ENCODE assay signal across 17 cellular contexts in genomic region chr13:30108913-30109237, GRCh38.
DNase-seq lines count a peak whose midpoint lies in the region; ATAC-seq, FAIRE-seq and TF ChIP-seq lines count a peak whose summit lies in the region.
"Had no signal": no experiment of that assay in that cellular context is flagged by ENCODE, and none has a peak within 500 bp of the region (broad histone marks: within the 10 kb centered on the region; RNA-seq: fewer than 3 reads in every experiment).

No MANE protein-coding gene starts in this region.

- TF ChIP-seq POLR2A in transverse colon (IDR thresholded peaks at IDR 0.05) (peak; percentile 53), H54 (IDR thresholded peaks at IDR 0.05; ENCODE audit: low read depth, low read length) (no peak)

- WGBS in transverse colon (ENCODE audit: low coverage in 1 of 2), 2 donors = 49% methylated on average over 8 of the region's 8 CpGs; no CpG with 5 or more reads in 1 of the 2 donors

- H3K4me3 ChIP-seq in RWPE2 (ENCODE audit: severe bottlenecking) = no peak overlapping the region
- H3K4me3 ChIP-seq in transverse colon = no peak overlapping the region
- H3K4me3 ChIP-seq: uterus had no signal

- H3K36me3 ChIP-seq in RWPE2 (ENCODE audit: low read depth) (no peaks in the 10 kb centered on the region), transverse colon (no peaks in the 10 kb centered on the region)
- H3K36me3 ChIP-seq: neutrophil, uterus had no signal

- DNase-seq in NCI-H2227 (lab: John Stamatoyannopoulos, UW; ENCODE audit: unreplicated experiment) (peak; percentile 74), NCI-H2227 treated with DMSO at 0.1 percent for 48 hours (lab: John Stamatoyannopoulos, UW) (no peak), RWPE2 (ENCODE audit: low spot score) (peak; percentile 91), left kidney (ENCODE audit: low read depth, low spot score) (peak; percentile 81), transverse colon (peak; percentile 93), H54 (ENCODE audit: insufficient read length, low spot score) (no peak), natural killer cell (no peak)
- DNase-seq: activated naive CD8-positive, alpha-beta T cell treated with anti-CD3 and anti-CD28 coated beads, Interleukin-2, amount 10 ng/mL, durations not matched to agents 7 days and 5 days; foreskin fibroblast; kidney glomerular epithelial cell; NCI-H1694 treated with DMSO at 0.1 percent for 48 hours; uterus had no signal

- in situ Hi-C loops in transverse colon (cut with MboI; ENCODE audit: low pct_ligation_motif_present in 1 of 4, low pct_unique_long_range_greater_than_20kb in 1 of 4, low sequenced_read_pairs in 3 of 4) = loop anchor here in 2 of 4 donors (5.0 to 25.0 kb wide), 2 partner anchors 187 to 597 kb away; no protein-coding TSS in a partner anchor

- intact Hi-C loops in transverse colon (cut with DNase I; ENCODE audit: low total_unique reads) = no loop called here
- intact Hi-C loops in natural killer cell (cut with micrococcal nuclease) = no loop called here

- H3K27me3 Mint-ChIP-seq in natural killer cell (ENCODE audit: low read depth in 2 of 2) = peaks cover 8 to 9% of the 10 kb centered on the region in 2 donors

- no peak overlapping the region for H3K27ac Mint-ChIP-seq in natural killer cell
- H3K27ac Mint-ChIP-seq: activated naive CD8-positive, alpha-beta T cell treated with anti-CD3 and anti-CD28 coated beads, Interleukin-2, amount 10 ng/mL, durations not matched to agents 7 days and 5 days had no signal

- peak overlapping the region; percentile 29 for H3K27ac ChIP-seq in RWPE2 (ENCODE audit: poor library complexity, severe bottlenecking)
- peak overlapping the region; percentile 72 to 81 (median 79) for H3K27ac ChIP-seq in transverse colon
- H3K27ac ChIP-seq: uterus had no signal

- FAIRE-seq in H54 (lab: Jason Lieb, UNC) = no peak
- FAIRE-seq: A204.1, D721Med had no signal

- peak; percentile 85 for TF ChIP-seq EP300 in transverse colon (IDR thresholded peaks at IDR 0.05; ENCODE audit: low read depth)

- no peaks in the 10 kb centered on the region for H3K9me3 Mint-ChIP-seq in natural killer cell
- H3K9me3 Mint-ChIP-seq: activated naive CD8-positive, alpha-beta T cell treated with anti-CD3 and anti-CD28 coated beads, Interleukin-2, amount 10 ng/mL, durations not matched to agents 7 days and 5 days had no signal

- H3K4me3 Mint-ChIP-seq in natural killer cell = no peak overlapping the region
- H3K4me3 Mint-ChIP-seq: activated naive CD8-positive, alpha-beta T cell treated with anti-CD3 and anti-CD28 coated beads, Interleukin-2, amount 10 ng/mL, durations not matched to agents 7 days and 5 days had no signal

- no peaks in the 10 kb centered on the region for H3K9me3 ChIP-seq in RWPE2 (ENCODE audit: severe bottlenecking)
- no peaks in the 10 kb centered on the region for H3K9me3 ChIP-seq in transverse colon
- H3K9me3 ChIP-seq: neutrophil, uterus had no signal

- peaks cover 10 to 15% of the 10 kb centered on the region in 2 donors for H3K4me1 Mint-ChIP-seq in natural killer cell

- no peaks in the 10 kb centered on the region for H3K36me3 Mint-ChIP-seq in natural killer cell
- H3K36me3 Mint-ChIP-seq: activated naive CD8-positive, alpha-beta T cell treated with anti-CD3 and anti-CD28 coated beads, Interleukin-2, amount 10 ng/mL, durations not matched to agents 7 days and 5 days had no signal

- TF ChIP-seq CTCF in RWPE2 (IDR thresholded peaks at IDR 0.05; ENCODE audit: poor library complexity, severe bottlenecking) = no peak
- TF ChIP-seq CTCF in transverse colon (IDR thresholded peaks at IDR 0.05) = no peak
- no peak for TF ChIP-seq CTCF in natural killer cell (IDR thresholded peaks at IDR 0.05)

- ATAC-seq in RWPE2 (ENCODE audit: low read depth) (peak; percentile 91), GM21717 (IDR thresholded peaks at IDR 0.05; ENCODE audit: unreplicated experiment) (no peak), natural killer cell (no peak)
- ATAC-seq: Right ventricle myocardium inferior had no signal

- H3K27me3 ChIP-seq in RWPE2 (ENCODE audit: insufficient read depth, poor library complexity, severe bottlenecking) (no peaks in the 10 kb centered on the region), transverse colon (no peaks in the 10 kb centered on the region)
- H3K27me3 ChIP-seq: neutrophil, uterus had no signal

- H3K4me1 ChIP-seq in RWPE2 (ENCODE audit: insufficient read depth, poor library complexity, severe bottlenecking) (peaks cover 13% of the 10 kb centered on the region), transverse colon (peaks cover 12 to 31% (median 16%) of the 10 kb centered on the region in 4 donors)
- H3K4me1 ChIP-seq: uterus had no signal

Comparison
In these comparisons a context has a peak if more than half of its experiments do, and no peak if none do; other contexts are left out.
1. DNase-seq: peak in NCI-H2227 (single experiment), RWPE2 (single experiment), left kidney (single experiment) and transverse colon (single experiment); none in NCI-H2227 treated with DMSO at 0.1 percent for 48 hours (single experiment), H54 (single experiment) and natural killer cell (single experiment).